9 cellular contexts compared by ENCODE assay signal in the genomic region with DNA sequence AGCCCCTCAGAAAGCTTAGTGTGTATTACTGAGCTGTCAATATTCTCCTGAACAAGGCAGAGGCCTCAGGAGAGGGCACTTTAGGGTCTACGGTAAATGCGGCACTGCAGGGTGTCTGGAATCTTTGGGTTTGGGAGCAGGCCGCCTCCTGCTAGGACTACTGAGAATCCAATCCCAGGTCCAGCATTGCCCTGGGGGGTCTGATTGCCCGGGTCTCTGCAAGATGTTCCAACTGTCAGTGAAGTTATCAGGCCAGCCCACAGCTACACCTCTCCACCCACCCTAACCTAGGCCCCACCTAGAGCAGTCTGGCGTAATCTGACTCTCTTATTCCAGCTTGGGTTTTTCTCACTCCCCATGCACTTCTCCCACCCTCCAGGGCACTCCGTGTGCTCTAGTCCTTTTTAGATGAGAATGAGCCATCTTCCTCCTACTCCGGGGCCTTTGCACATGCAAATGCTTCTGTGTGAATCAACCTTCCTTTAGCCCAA. TPM values are rescaled to one million over a fixed set of nuclear protein-coding genes. Genes with fewer than 3 reads are reported as not detected.
DNase-seq lines count a peak whose midpoint lies in the region; ATAC-seq and TF ChIP-seq lines count a peak whose summit lies in the region.
"Had no signal": no experiment of that assay in that cellular context is flagged by ENCODE, and none has a peak within 500 bp of the region (broad histone marks: within the 10 kb centered on the region; RNA-seq: fewer than 3 reads in every experiment).

No MANE protein-coding gene starts in this region.

- peak overlapping the region; percentile 90 for H3K27ac Mint-ChIP-seq in activated naive CD8-positive, alpha-beta T cell

- peak overlapping the region; percentile 99 for H3K4me3 Mint-ChIP-seq in activated naive CD8-positive, alpha-beta T cell

- peaks cover 0 to 6% (median 3%) of the 10 kb centered on the region in 4 donors for H3K4me1 ChIP-seq in right lobe of liver
- peaks cover 8 to 9% of the 10 kb centered on the region in 2 donors for H3K4me1 ChIP-seq in thyroid gland

- H3K27me3 ChIP-seq in right lobe of liver (no peaks in the 10 kb centered on the region), thyroid gland (no peaks in the 10 kb centered on the region)

- H3K36me3 Mint-ChIP-seq in activated naive CD8-positive, alpha-beta T cell, result peaks cover 6% of the 10 kb centered on the region

- TF ChIP-seq POLR2A in right lobe of liver (IDR thresholded peaks at IDR 0.05) (no peak), thyroid gland (IDR thresholded peaks at IDR 0.05) (no peak)

- peaks cover 61% of the 10 kb centered on the region for H3K4me1 Mint-ChIP-seq in activated naive CD8-positive, alpha-beta T cell (ENCODE audit: low read depth)

- WGBS in right lobe of liver (ENCODE audit: insufficient coverage, low coverage, low lambda C conversion rate, missing lambda C conversion rate), result 76% methylated on average over 3 of the region's 7 CpGs
- WGBS in thyroid gland, 2 donors, result 80 to 82% methylated on average over 5 to 7 of the region's 7 CpGs

- DNase-seq in activated CD8-positive, alpha-beta memory T cell treated with anti-CD3 and anti-CD28 coated beads for 24 hours, result peak; percentile 64
- DNase-seq in activated CD8-positive, alpha-beta memory T cell treated with anti-CD3 and anti-CD28 coated beads, Interleukin-2, amount 50 U/mL, for 4 hours, result no peak
- DNase-seq in right lobe of liver (peak in 1 of 3 donors; percentile 44), thyroid gland (no peak), NCI-H1092 treated with DMSO at 0.1 percent for 48 hours (lab: John Stamatoyannopoulos, UW) (no peak), AG08396 (ENCODE audit: low spot score) (no peak)

- H3K4me3 ChIP-seq in right lobe of liver (no peak overlapping the region), thyroid gland (replicated peaks in 1 of 3) (no peak overlapping the region)
- H3K4me3 ChIP-seq: lung had no signal

- H3K27ac ChIP-seq in right lobe of liver, result peak overlapping the region in 2 of 3 donors; percentile 100
- H3K27ac ChIP-seq in thyroid gland, result peak overlapping the region; percentile 99 to 100 (median 100)

- intact Hi-C loops in right lobe of liver (cut with DNase I), result loop anchor here in 1 of 2 donors (2.0 kb wide), 1 partner anchor 16 kb away; no protein-coding TSS in a partner anchor
- intact Hi-C loops in thyroid gland (cut with DNase I), result no loop called here

- H3K36me3 ChIP-seq in right lobe of liver, result peaks cover 0 to under 1% (median 0%) of the 10 kb centered on the region in 4 donors
- peaks cover 0 to 2% of the 10 kb centered on the region in 2 donors for H3K36me3 ChIP-seq in thyroid gland

- no peaks in the 10 kb centered on the region for H3K27me3 Mint-ChIP-seq in activated naive CD8-positive, alpha-beta T cell

- TF ChIP-seq CTCF in right lobe of liver (IDR thresholded peaks at IDR 0.05), result no peak
- no peak for TF ChIP-seq CTCF in thyroid gland (IDR thresholded peaks at IDR 0.05)

- H3K9me3 Mint-ChIP-seq in activated naive CD8-positive, alpha-beta T cell (ENCODE audit: low read depth), result peaks cover 7% of the 10 kb centered on the region

- H3K9me3 ChIP-seq in right lobe of liver, result no peaks in the 10 kb centered on the region
- H3K9me3 ChIP-seq in thyroid gland, result no peaks in the 10 kb centered on the region

- ATAC-seq in right lobe of liver (no peak), HG02852 (IDR thresholded peaks at IDR 0.05; ENCODE audit: unreplicated experiment) (no peak)

RNA-seq across cellular contexts. Expression of a gene that starts 4.4 kb away (rescaled TPM):
- total RNA-seq in right lobe of liver, result 100 to 1,000 TPM; 109 to 298 (median 218) TPM
- total RNA-seq in thyroid gland, result 100 to 1,000 TPM in 3 of 4 donors, 10 to 100 TPM in 1; 96.9 to 274 (median 127) TPM
